In genomic region chr11:86937193-86937806, GRCh38 we compare ENCODE assay signal across 1 cellular context.
TF ChIP-seq lines count a peak whose summit lies in the region.

No MANE protein-coding gene starts in this region.

TF ChIP-seq in K562, 482 proteins besides CTCF, POLR2A, EP300 and RAD21 (continued from another document):
- peak; percentile 63; the same call in 1 of the 2 replicates for TF ChIP-seq JUNB (CRISPR knock-in tag; conservative IDR thresholded peaks at IDR 0.05)
- TF ChIP-seq ZNF696 (CRISPR knock-in tag; conservative IDR thresholded peaks at IDR 0.05) = peak; percentile 91
- peak; percentile 88; the same call in 1 of the 2 replicates for TF ChIP-seq PHB (CRISPR knock-in tag; IDR thresholded peaks at IDR 0.05)
- TF ChIP-seq CLOCK (CRISPR knock-in tag; IDR thresholded peaks at IDR 0.05; ENCODE audit: borderline replicate concordance) = peak; percentile 98
- peak; percentile 90 for TF ChIP-seq ZNF551 (CRISPR knock-in tag; IDR thresholded peaks at IDR 0.05)
- TF ChIP-seq ZNF830 (CRISPR knock-in tag; IDR thresholded peaks at IDR 0.05) = peak; percentile 98
- TF ChIP-seq ZNF311 (CRISPR knock-in tag; IDR thresholded peaks at IDR 0.05) = peak; percentile 99
- TF ChIP-seq ESRRA (IDR thresholded peaks at IDR 0.05; ENCODE audit: borderline replicate concordance, low read depth) = peak; percentile 86; the same call in 1 of the 2 replicates
- peak; percentile 97 for TF ChIP-seq TCFL5 (CRISPR knock-in tag; conservative IDR thresholded peaks at IDR 0.05)
- peak; percentile 98 for TF ChIP-seq ZNF133 (CRISPR knock-in tag; IDR thresholded peaks at IDR 0.05)
- peak; percentile 80 for TF ChIP-seq NFIX (CRISPR knock-in tag; IDR thresholded peaks at IDR 0.05; ENCODE audit: low read depth)
- peak; percentile 99 for TF ChIP-seq ZNF583 (CRISPR knock-in tag; IDR thresholded peaks at IDR 0.05)
- peak; percentile 99 for TF ChIP-seq NR4A1 (CRISPR knock-in tag; IDR thresholded peaks at IDR 0.05)
- TF ChIP-seq NR4A1 (tag; IDR thresholded peaks at IDR 0.05) = peak; percentile 100
- TF ChIP-seq FOXJ2 (tag; IDR thresholded peaks at IDR 0.05) = peak; percentile 70
- peak; percentile 99 for TF ChIP-seq ZNF668 (CRISPR knock-in tag; IDR thresholded peaks at IDR 0.05)
- peak; percentile 95 for TF ChIP-seq PHTF2 (CRISPR knock-in tag; IDR thresholded peaks at IDR 0.05)
TF ChIP-seq in K562: peak in this region for 173; not testable (repeated sequence) for 309.
